Comparison of ENCODE assay signal across 8 cellular contexts in genomic region chr7:98251844-98252639, GRCh38. TPM values are rescaled to one million over a fixed set of nuclear protein-coding genes. Genes with fewer than 3 reads are reported as not detected.
DNase-seq lines count a peak whose midpoint lies in the region; ATAC-seq and TF ChIP-seq lines count a peak whose summit lies in the region.

TECPR1 (minus strand) TSS chr7:98252232; CDS start chr7:98246146, 6,086 bp downstream.

- peaks cover 0 to 6% (median 3%) of the 10 kb centered on the region in 4 donors for H3K36me3 ChIP-seq in liver (ENCODE audit: control insufficient read depth in 4 of 4, insufficient read depth in 3 of 4, low read depth in 1 of 4, low read length in 3 of 4)

- peak; percentile 94 for ATAC-seq in GM19395 (IDR thresholded peaks at IDR 0.05; ENCODE audit: unreplicated experiment)
- peak; percentile 91 for ATAC-seq in HG03558 (IDR thresholded peaks at IDR 0.05; ENCODE audit: extremely low read depth, unreplicated experiment)

- peak within 1 kb of the TSS; percentile 10 to 40 for H3K9ac ChIP-seq in liver (ENCODE audit: low read depth in 1 of 2, low read length in 2 of 2)

- under 1% methylated on average over 81 of the region's 81 CpGs for WGBS in liver

- TF ChIP-seq CTCF in C4-2B (conservative IDR thresholded peaks at IDR 0.05), result no peak
- TF ChIP-seq CTCF in liver (IDR thresholded peaks at IDR 0.05; ENCODE audit: low read depth, low read length, missing input control), result no peak

- DNase-seq in NCI-H748 (lab: John Stamatoyannopoulos, UW; ENCODE audit: unreplicated experiment), result peak; percentile 96
- DNase-seq in activated CD4-positive, alpha-beta T cell treated with anti-CD3 and anti-CD28 coated beads, Interleukin-2, amount 50 U/mL, for 24 hours (ENCODE audit: low read depth in 1 of 2, low spot score in 1 of 2), result peak; percentile 73 to 82
- peak; percentile 73 to 92 for DNase-seq in dermis microvascular lymphatic vessel endothelial cell (ENCODE audit: low read depth in 2 of 2)
- DNase-seq in stimulated activated CD4-positive, alpha-beta T cell treated with anti-CD3 and anti-CD28 coated beads, Interleukin-4, amount 100 ng/mL, for 24 hours, result peak; percentile 90

- H3K27ac ChIP-seq in C4-2B (peak within 1 kb of the TSS; percentile 82), liver (ENCODE audit: low read depth in 1 of 2, low read length in 2 of 2) (peak within 1 kb of the TSS; percentile 62 to 70)

- no peak for TF ChIP-seq RAD21 in liver (IDR thresholded peaks at IDR 0.05)

- H3K4me1 ChIP-seq in liver (ENCODE audit: control insufficient read depth in 4 of 4, insufficient read depth in 4 of 4, low read length in 3 of 4), result peaks cover 10 to 23% (median 16%) of the 10 kb centered on the region in 4 donors

- H3K27me3 ChIP-seq in liver (ENCODE audit: control insufficient read depth in 4 of 4, insufficient read depth in 4 of 4, low read length in 3 of 4), result no peaks in the 10 kb centered on the region

- peak within 1 kb of the TSS; percentile 74 to 90 (median 85) for H3K4me3 ChIP-seq in liver (ENCODE audit: low read depth in 1 of 3, low read length in 3 of 3)

- no peaks in the 10 kb centered on the region for H3K9me3 ChIP-seq in liver (ENCODE audit: control insufficient read depth in 4 of 4, low read length in 3 of 4)

TF ChIP-seq in liver, 16 proteins besides CTCF, POLR2A, EP300 and RAD21:
- TF ChIP-seq HNF4A (conservative IDR thresholded peaks at IDR 0.05), result peak in 1 of 2 donors; percentile 84
- no peak for TF ChIP-seq REST (IDR thresholded peaks at IDR 0.05)
- peak; percentile 75 for TF ChIP-seq HNF4G (IDR thresholded peaks at IDR 0.05)
- peak; percentile 32 to 47 for TF ChIP-seq RXRA (IDR thresholded peaks at IDR 0.05)
- no peak for TF ChIP-seq YY1 (IDR thresholded peaks at IDR 0.05)
- TF ChIP-seq SP1 (IDR thresholded peaks at IDR 0.05), result peak; percentile 79
- TF ChIP-seq NR2F2 (IDR thresholded peaks at IDR 0.05), result peak; percentile 17
- no peak for TF ChIP-seq ATF3 (IDR thresholded peaks at IDR 0.05)
- no peak for TF ChIP-seq FOXA1 (IDR thresholded peaks at IDR 0.05)
- peak; percentile 52 to 91 for TF ChIP-seq GABPA (IDR thresholded peaks at IDR 0.05 in 1 of 2, conservative IDR thresholded peaks at IDR 0.05 in 1 of 2)
TF ChIP-seq in liver: peak in this region for 6.

RNA-seq across cellular contexts. Expression of gene TECPR1, which starts in this region (rescaled TPM):
- total RNA-seq in dermis microvascular lymphatic vessel endothelial cell, result 63.3 and 63.7 TPM in 2 replicates
- 10 to 100 TPM; 10.9 to 16.3 TPM for total RNA-seq in liver
- 1 to 10 TPM; 3.3 to 4.8 TPM for polyA plus RNA-seq in liver

Comparison
In these comparisons a context has a peak if more than half of its experiments do, and no peak if none do; other contexts are left out.
1. Peak in every context shown above with its lines: DNase-seq, ATAC-seq, H3K4me3 ChIP-seq and H3K27ac ChIP-seq.